ENCODE assay signal across 8 cellular contexts in genomic region chr19:39444598-39445257, GRCh38. TPM values are rescaled to one million over a fixed set of nuclear protein-coding genes. Genes with fewer than 3 reads are reported as not detected.
DNase-seq lines count a peak whose midpoint lies in the region; ATAC-seq and TF ChIP-seq lines count a peak whose summit lies in the region.

No MANE protein-coding gene starts in this region.

- intact Hi-C loops in Right ventricle myocardium superior (cut with DNase I): no loop called here
- intact Hi-C loops in sciatic nerve (cut with DNase I): no loop called here

- ATAC-seq in WTC11 (no peak), Right ventricle myocardium superior (ENCODE audit: poor library complexity) (peak; percentile 28), sciatic nerve (peak; percentile 29), GM19452 (IDR thresholded peaks at IDR 0.05; ENCODE audit: unreplicated experiment) (no peak)

- H3K27me3 Mint-ChIP-seq in WTC11 (ENCODE audit: low read depth): 0 out of 2 replicates have a peak, but pooled peaks cover 2% of the 10 kb centered on the region

- H3K9me3 Mint-ChIP-seq in WTC11: no peaks in the 10 kb centered on the region

- no peak for TF ChIP-seq CTCF in WTC11 (IDR thresholded peaks at IDR 0.05)

- POLR2A ChIA-PET in WTC11 (lab: Charles Lee): interaction anchor here (0.6 to 2.5 kb wide), 6 partner anchors 9 to 463 kb away, joined by 3 to 47 read pairs (median 5); partner anchors contain the start of gene RPS16

- CTCF ChIA-PET in WTC11 (lab: Charles Lee): interaction anchor here (0.6 to 1.5 kb wide), 6 partner anchors 30 to 88 kb away, joined by 3 to 9 read pairs (median 5); partner anchors contain the start of genes DLL3 and EID2B

- peak overlapping the region; percentile 98 for H3K27ac Mint-ChIP-seq in WTC11

- peak overlapping the region; percentile 100 for H3K4me3 Mint-ChIP-seq in WTC11

- H3K36me3 Mint-ChIP-seq in WTC11: peaks cover 32% of the 10 kb centered on the region; the same call in 1 of the 2 replicates

- H3K4me1 Mint-ChIP-seq in WTC11: peaks cover 22% of the 10 kb centered on the region

- peak; percentile 64 for DNase-seq in DMS 273 (lab: John Stamatoyannopoulos, UW; ENCODE audit: unreplicated experiment)
- no peak for DNase-seq in DMS 273 treated with DMSO at 0.1 percent for 48 hours (lab: John Stamatoyannopoulos, UW)
- DNase-seq in WTC11 (ENCODE audit: low spot score): no peak
- no peak for DNase-seq in Right ventricle myocardium superior
- no peak for DNase-seq in sciatic nerve (ENCODE audit: low spot score)
- no peak for DNase-seq in SIG-M5 treated with dmso at 0.1 percent for 504 hours (lab: John Stamatoyannopoulos, UW; ENCODE audit: unreplicated experiment)
- DNase-seq in NCI-H526 (lab: John Stamatoyannopoulos, UW): no peak

TF ChIP-seq in WTC11, 78 proteins besides CTCF, POLR2A, EP300 and RAD21:
- TF ChIP-seq ZNF232 (CRISPR knock-in tag; IDR thresholded peaks at IDR 0.05) (no peak), OVOL2 (CRISPR knock-in tag; IDR thresholded peaks at IDR 0.05; ENCODE audit: borderline replicate concordance) (no peak), TEAD4 (CRISPR knock-in tag; IDR thresholded peaks at IDR 0.05) (no peak), ZBTB43 (CRISPR knock-in tag; IDR thresholded peaks at IDR 0.05) (no peak), ZNF121 (CRISPR knock-in tag; IDR thresholded peaks at IDR 0.05) (0 out of 2 replicates have a peak, but pooled peaks have one; percentile 12)

RNA-seq across cellular contexts. Expression of gene SUPT5H, which starts 0.7 kb away (rescaled TPM):
- total RNA-seq in WTC11 (2021) (109 to 135 TPM (median 110 TPM) in 3 replicates), Right ventricle myocardium superior (82.6 TPM), sciatic nerve (102 TPM)

RNA-seq across cellular contexts. Expression of gene RPS16, which starts 9.0 kb away (rescaled TPM):
- 2,962 to 3,158 TPM (median 2,999 TPM) in 3 replicates for total RNA-seq in WTC11 (2021)
- 1,176 TPM for total RNA-seq in Right ventricle myocardium superior
- 1,367 TPM for total RNA-seq in sciatic nerve

RNA-seq across cellular contexts. Expression of gene PLEKHG2, which starts 32.3 kb away (rescaled TPM):
- total RNA-seq in WTC11 (2021): 62.3 to 72.0 TPM (median 63.6 TPM) in 3 replicates
- 9.0 TPM for total RNA-seq in Right ventricle myocardium superior
- total RNA-seq in sciatic nerve: 89.2 TPM

RNA-seq across cellular contexts. Expression of gene TIMM50, which starts 35.9 kb away (rescaled TPM):
- total RNA-seq in WTC11 (2021) (136 to 154 TPM (median 137 TPM) in 3 replicates), Right ventricle myocardium superior (80.6 TPM), sciatic nerve (38.3 TPM)

RNA-seq across cellular contexts. Expression of gene ZFP36, which starts 38.1 kb away (rescaled TPM):
- total RNA-seq in WTC11 (2021): 17.3 to 22.2 TPM (median 18.4 TPM) in 3 replicates
- total RNA-seq in Right ventricle myocardium superior: 44.9 TPM
- total RNA-seq in sciatic nerve: 342 TPM

Comparison
In these comparisons a context has a peak if more than half of its experiments do, and no peak if none do; other contexts are left out.
1. ATAC-seq: peak in Right ventricle myocardium superior (single experiment) and sciatic nerve (single experiment); none in WTC11 (single experiment) and GM19452 (single experiment).